23 cellular contexts compared by ENCODE assay signal in the genomic region with DNA sequence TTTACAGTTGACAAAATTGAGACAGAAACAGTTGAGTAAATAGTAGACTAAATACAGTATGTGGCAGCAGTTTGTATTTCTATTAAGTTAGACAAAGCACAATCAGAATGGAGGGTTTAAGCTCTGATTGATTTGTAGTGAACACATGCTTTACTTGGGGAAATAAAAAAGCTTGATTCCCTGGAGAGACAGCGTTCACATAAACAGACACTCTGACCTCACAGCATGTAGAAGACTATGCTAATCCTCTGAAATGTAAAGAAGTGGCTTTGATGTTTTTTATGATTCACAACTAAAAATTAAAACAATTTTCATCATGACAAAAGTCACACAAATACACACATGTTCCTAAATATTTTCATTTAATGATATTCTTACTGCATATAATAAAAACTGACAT.
DNase-seq lines count a peak whose midpoint lies in the region; ATAC-seq and TF ChIP-seq lines count a peak whose summit lies in the region.
"Had no signal": no experiment of that assay in that cellular context is flagged by ENCODE, and none has a peak within 500 bp of the region (broad histone marks: within the 10 kb centered on the region; RNA-seq: fewer than 3 reads in every experiment).

No MANE protein-coding gene starts in this region.

- H3K4me3 ChIP-seq in upper lobe of left lung (no peak overlapping the region), thyroid gland (replicated peaks in 1 of 3) (no peak overlapping the region)
- H3K4me3 ChIP-seq: BLaER1, HAP-1, prostate gland, SJSA1, upper lobe of right lung had no signal

- H3K27me3 ChIP-seq in upper lobe of left lung: no peaks in the 10 kb centered on the region
- no peaks in the 10 kb centered on the region for H3K27me3 ChIP-seq in thyroid gland
- H3K27me3 ChIP-seq: BLaER1, SJSA1, upper lobe of right lung had no signal

- no peak for TF ChIP-seq EP300 in upper lobe of left lung (IDR thresholded peaks at IDR 0.05)

- TF ChIP-seq CTCF in glutamatergic neuron (IDR thresholded peaks at IDR 0.05; ENCODE audit: partially characterized antibody, unreplicated experiment) (no peak), upper lobe of left lung (IDR thresholded peaks at IDR 0.05) (no peak), thyroid gland (IDR thresholded peaks at IDR 0.05) (no peak)

- DNase-seq in COR-L47 (lab: John Stamatoyannopoulos, UW): peak; percentile 46
- peak; percentile 78 for DNase-seq in NCI-H1105 treated with DMSO at 0.1 percent for 48 hours (lab: John Stamatoyannopoulos, UW)
- peak; percentile 54 for DNase-seq in NCI-H524 treated with DMSO at 0.1 percent for 48 hours (lab: John Stamatoyannopoulos, UW)
- DNase-seq in glutamatergic neuron: no peak
- no peak for DNase-seq in activated naive CD8-positive, alpha-beta T cell treated with anti-CD3 and anti-CD28 coated beads, Interleukin-2, amount 50 U/mL, for 24 hours
- DNase-seq in COLO829 (ENCODE audit: low spot score): no peak
- no peak for DNase-seq in upper lobe of left lung
- DNase-seq in thyroid gland: no peak
- DNase-seq: ACHN; activated CD4-positive, alpha-beta T cell treated with anti-CD3 and anti-CD28 coated beads for 4 hours; activated CD8-positive, alpha-beta memory T cell treated with anti-CD3 and anti-CD28 coated beads for 24 hours; activated gamma-delta T cell; activated T-cell treated with anti-CD3 and anti-CD28 coated beads, Interleukin-2, amount 50 U/mL, for 1 hour; cerebellar nuclear complex; Kasumi-1; kidney glomerular epithelial cell; T-helper 1 cell; upper lobe of right lung had no signal

- H3K4me1 Mint-ChIP-seq in glutamatergic neuron (ENCODE audit: low read depth, unreplicated experiment): peaks cover 37% of the 10 kb centered on the region
- H3K4me1 Mint-ChIP-seq in activated naive CD8-positive, alpha-beta T cell treated with anti-CD3 and anti-CD28 coated beads, Interleukin-2, amount 50 U/mL, for 24 hours: no peaks in the 10 kb centered on the region

- peak overlapping the region; percentile 77 for H3K4me3 Mint-ChIP-seq in glutamatergic neuron (ENCODE audit: unreplicated experiment)
- no peak overlapping the region for H3K4me3 Mint-ChIP-seq in activated naive CD8-positive, alpha-beta T cell treated with anti-CD3 and anti-CD28 coated beads, Interleukin-2, amount 50 U/mL, for 24 hours

- no peaks in the 10 kb centered on the region for H3K36me3 Mint-ChIP-seq in glutamatergic neuron (ENCODE audit: unreplicated experiment)
- no peaks in the 10 kb centered on the region for H3K36me3 Mint-ChIP-seq in activated naive CD8-positive, alpha-beta T cell treated with anti-CD3 and anti-CD28 coated beads, Interleukin-2, amount 50 U/mL, for 24 hours (ENCODE audit: low read depth)

- no peaks in the 10 kb centered on the region for H3K27me3 Mint-ChIP-seq in glutamatergic neuron (ENCODE audit: unreplicated experiment)
- H3K27me3 Mint-ChIP-seq in activated naive CD8-positive, alpha-beta T cell treated with anti-CD3 and anti-CD28 coated beads, Interleukin-2, amount 50 U/mL, for 24 hours: no peaks in the 10 kb centered on the region

- H3K4me1 ChIP-seq in upper lobe of left lung (no peaks in the 10 kb centered on the region), thyroid gland (peaks cover 5 to 14% of the 10 kb centered on the region in 2 donors)
- H3K4me1 ChIP-seq: BLaER1, prostate gland, SJSA1, upper lobe of right lung had no signal

- ATAC-seq in activated naive CD8-positive, alpha-beta T cell treated with anti-CD3 and anti-CD28 coated beads, Interleukin-2, amount 50 U/mL, for 24 hours: no peak
- no peak for ATAC-seq in upper lobe of left lung (ENCODE audit: low FRiP score in 2 of 2)
- ATAC-seq: HepG2, upper lobe of right lung had no signal

- intact Hi-C loops in thyroid gland (cut with DNase I): no loop called here

- WGBS in upper lobe of left lung, 2 donors: 0% methylated on average over 1 of the region's 1 CpG
- 0 to 5% methylated on average over 1 of the region's 1 CpG for WGBS in thyroid gland, 2 donors

- TF ChIP-seq POLR2A in upper lobe of left lung (IDR thresholded peaks at IDR 0.05): no peak
- TF ChIP-seq POLR2A in thyroid gland (IDR thresholded peaks at IDR 0.05): no peak

- H3K9me3 Mint-ChIP-seq in glutamatergic neuron (ENCODE audit: unreplicated experiment): peaks cover 4% of the 10 kb centered on the region
- peaks cover 4% of the 10 kb centered on the region for H3K9me3 Mint-ChIP-seq in activated naive CD8-positive, alpha-beta T cell treated with anti-CD3 and anti-CD28 coated beads, Interleukin-2, amount 50 U/mL, for 24 hours

- H3K27ac ChIP-seq in upper lobe of left lung: no peak overlapping the region
- H3K27ac ChIP-seq in thyroid gland: no peak overlapping the region
- H3K27ac ChIP-seq: BLaER1, prostate gland, SJSA1, upper lobe of right lung had no signal

- peak overlapping the region; percentile 100 for H3K27ac Mint-ChIP-seq in glutamatergic neuron (ENCODE audit: unreplicated experiment)
- H3K27ac Mint-ChIP-seq in activated naive CD8-positive, alpha-beta T cell treated with anti-CD3 and anti-CD28 coated beads, Interleukin-2, amount 50 U/mL, for 24 hours: no peak overlapping the region

- H3K9me3 ChIP-seq in upper lobe of left lung (no peaks in the 10 kb centered on the region), thyroid gland (no peaks in the 10 kb centered on the region)
- H3K9me3 ChIP-seq: BLaER1, HAP-1, prostate gland, SJSA1, upper lobe of right lung had no signal

- no peaks in the 10 kb centered on the region for H3K36me3 ChIP-seq in upper lobe of left lung
- no peaks in the 10 kb centered on the region for H3K36me3 ChIP-seq in thyroid gland
- H3K36me3 ChIP-seq: BLaER1, HAP-1, prostate gland, SJSA1, upper lobe of right lung had no signal

Comparison
In these comparisons a context has a peak if more than half of its experiments do, and no peak if none do; other contexts are left out.
1. DNase-seq: peak in COR-L47 (single experiment), NCI-H1105 treated with DMSO at 0.1 percent for 48 hours (single experiment) and NCI-H524 treated with DMSO at 0.1 percent for 48 hours (single experiment); none in glutamatergic neuron (single experiment), activated naive CD8-positive, alpha-beta T cell treated with anti-CD3 and anti-CD28 coated beads, Interleukin-2, amount 50 U/mL, for 24 hours (single experiment), COLO829 (single experiment), upper lobe of left lung (0 of 2) and thyroid gland (0 of 2).